In the genomic region with DNA sequence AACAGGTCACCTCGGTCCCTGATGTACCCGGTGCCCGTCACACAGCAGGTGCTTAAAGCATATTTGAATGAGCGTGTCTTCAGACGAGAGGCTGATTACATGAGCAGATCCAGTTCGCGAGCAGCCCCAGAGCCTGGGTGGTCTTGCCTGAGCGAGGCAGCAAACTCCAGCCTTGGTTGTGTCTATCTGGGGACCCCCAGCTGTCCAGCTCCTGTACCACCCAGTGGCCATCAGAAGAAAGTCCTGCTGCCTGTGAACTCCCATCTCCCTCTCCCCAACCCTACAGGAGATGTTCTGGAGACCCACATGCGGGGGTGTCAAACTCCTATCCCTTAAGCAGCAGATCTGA, we compare ENCODE assay signal across 14 cellular contexts.
DNase-seq lines count a peak whose midpoint lies in the region; ATAC-seq and TF ChIP-seq lines count a peak whose summit lies in the region.
"Had no signal": no experiment of that assay in that cellular context is flagged by ENCODE, and none has a peak within 500 bp of the region (broad histone marks: within the 10 kb centered on the region; RNA-seq: fewer than 3 reads in every experiment).

No MANE protein-coding gene starts in this region.

- H3K27me3 Mint-ChIP-seq in brain (peaks cover 5% of the 10 kb centered on the region), nephron (ENCODE audit: low read depth) (peaks cover 68% of the 10 kb centered on the region)
- peaks cover 2% of the 10 kb centered on the region for H3K27me3 Mint-ChIP-seq in activated T-helper 1 cell treated with anti-CD3 and anti-CD28 coated beads, Interleukin-12 subunit alpha, Interleukin-12 subunit beta, Interleukin-2, Interleukin-4 antibody, amounts not matched to agents 30 ng/mL and 10 ng/mL and 1 ng/mL, durations not matched to agents 14 hours and 24 hours and 36 hours (ENCODE audit: insufficient read depth)

- H3K4me3 Mint-ChIP-seq in brain (no peak overlapping the region), nephron (no peak overlapping the region)
- no peak overlapping the region for H3K4me3 Mint-ChIP-seq in activated T-helper 1 cell treated with anti-CD3 and anti-CD28 coated beads, Interleukin-12 subunit alpha, Interleukin-12 subunit beta, Interleukin-2, Interleukin-4 antibody, amounts not matched to agents 30 ng/mL and 10 ng/mL and 1 ng/mL, durations not matched to agents 14 hours and 24 hours and 36 hours
- H3K4me3 Mint-ChIP-seq: B cell; CD8-positive, alpha-beta T cell had no signal

- H3K36me3 ChIP-seq in H7 (replicated peaks; ENCODE audit: control insufficient read depth, insufficient read depth, low read length): no peaks in the 10 kb centered on the region
- H3K36me3 ChIP-seq: BLaER1 treated with 17β-estradiol and CSF1 and Interleukin-3, amounts not matched to agents 10 nM and 100 nM had no signal

- H3K27me3 ChIP-seq in H7 (ENCODE audit: control insufficient read depth, insufficient read depth, low read length): no peaks in the 10 kb centered on the region
- H3K27me3 ChIP-seq: BLaER1 treated with 17β-estradiol and CSF1 and Interleukin-3, amounts not matched to agents 10 nM and 100 nM had no signal

- H3K27ac Mint-ChIP-seq in brain: peak overlapping the region in 4 of 5 experiments; percentile 31 to 88 (median 70)
- peak overlapping the region; percentile 62 to 95 (median 82) for H3K27ac Mint-ChIP-seq in nephron
- H3K27ac Mint-ChIP-seq in activated T-helper 1 cell treated with anti-CD3 and anti-CD28 coated beads, Interleukin-12 subunit alpha, Interleukin-12 subunit beta, Interleukin-2, Interleukin-4 antibody, amounts not matched to agents 30 ng/mL and 10 ng/mL and 1 ng/mL, durations not matched to agents 14 hours and 24 hours and 36 hours: no peak overlapping the region
- H3K27ac Mint-ChIP-seq: B cell; CD8-positive, alpha-beta T cell had no signal

- ATAC-seq in HG03520 (IDR thresholded peaks at IDR 0.05; ENCODE audit: unreplicated experiment) (no peak), HG03432 (IDR thresholded peaks at IDR 0.05; ENCODE audit: unreplicated experiment) (no peak)
- ATAC-seq: CD8-positive, alpha-beta T cell; K562 had no signal

- peaks cover 0 to 3% (median 0%) of the 10 kb centered on the region in 5 experiments for H3K9me3 Mint-ChIP-seq in brain
- no peaks in the 10 kb centered on the region for H3K9me3 Mint-ChIP-seq in nephron
- no peaks in the 10 kb centered on the region for H3K9me3 Mint-ChIP-seq in activated T-helper 1 cell treated with anti-CD3 and anti-CD28 coated beads, Interleukin-12 subunit alpha, Interleukin-12 subunit beta, Interleukin-2, Interleukin-4 antibody, amounts not matched to agents 30 ng/mL and 10 ng/mL and 1 ng/mL, durations not matched to agents 14 hours and 24 hours and 36 hours
- H3K9me3 Mint-ChIP-seq: CD8-positive, alpha-beta T cell had no signal

- DNase-seq in H7: peak; percentile 53
- no peak for DNase-seq in activated T-helper 1 cell treated with anti-CD3 and anti-CD28 coated beads, Interleukin-12 subunit alpha, Interleukin-12 subunit beta, Interleukin-2, Interleukin-4 antibody, amounts not matched to agents 30 ng/mL and 10 ng/mL and 1 ng/mL, durations not matched to agents 14 hours and 24 hours and 36 hours (ENCODE audit: low spot score)
- DNase-seq: Calu3; CD8-positive, alpha-beta T cell; DMS79 treated with DMSO at 0.1 percent for 48 hours; GF-D8; IMR-90 had no signal

- TF ChIP-seq CTCF in brain (conservative IDR thresholded peaks at IDR 0.05) (peak in 1 of 2 experiments; percentile 30), nephron (IDR thresholded peaks at IDR 0.05; ENCODE audit: unreplicated experiment in 3 of 3) (no peak)

- H3K4me1 Mint-ChIP-seq in brain: peaks cover 46% of the 10 kb centered on the region
- H3K4me1 Mint-ChIP-seq in nephron: peaks cover 22% of the 10 kb centered on the region
- no peaks in the 10 kb centered on the region for H3K4me1 Mint-ChIP-seq in activated T-helper 1 cell treated with anti-CD3 and anti-CD28 coated beads, Interleukin-12 subunit alpha, Interleukin-12 subunit beta, Interleukin-2, Interleukin-4 antibody, amounts not matched to agents 30 ng/mL and 10 ng/mL and 1 ng/mL, durations not matched to agents 14 hours and 24 hours and 36 hours (ENCODE audit: low read depth)
- H3K4me1 Mint-ChIP-seq: B cell had no signal

- H3K4me3 ChIP-seq in H7 (ENCODE audit: insufficient read depth, low read depth, low read length): no peak overlapping the region
- H3K4me3 ChIP-seq: BLaER1 treated with 17β-estradiol and CSF1 and Interleukin-3, amounts not matched to agents 10 nM and 100 nM; K562 had no signal

- H3K36me3 Mint-ChIP-seq in brain: no peaks in the 10 kb centered on the region
- H3K36me3 Mint-ChIP-seq in nephron (ENCODE audit: low read depth): no peaks in the 10 kb centered on the region
- H3K36me3 Mint-ChIP-seq in activated T-helper 1 cell treated with anti-CD3 and anti-CD28 coated beads, Interleukin-12 subunit alpha, Interleukin-12 subunit beta, Interleukin-2, Interleukin-4 antibody, amounts not matched to agents 30 ng/mL and 10 ng/mL and 1 ng/mL, durations not matched to agents 14 hours and 24 hours and 36 hours (ENCODE audit: low read depth): no peaks in the 10 kb centered on the region
- H3K36me3 Mint-ChIP-seq: CD8-positive, alpha-beta T cell had no signal

- intact Hi-C loops in activated T-helper 1 cell treated with anti-CD3 and anti-CD28 coated beads, Interleukin-12 subunit alpha, Interleukin-12 subunit beta, Interleukin-2, Interleukin-4 antibody, amounts not matched to agents 30 ng/mL and 10 ng/mL and 1 ng/mL, durations not matched to agents 14 hours and 24 hours and 36 hours (cut with micrococcal nuclease): no loop called here
